Comparison of ENCODE assay signal across 25 cellular contexts in the genomic region with DNA sequence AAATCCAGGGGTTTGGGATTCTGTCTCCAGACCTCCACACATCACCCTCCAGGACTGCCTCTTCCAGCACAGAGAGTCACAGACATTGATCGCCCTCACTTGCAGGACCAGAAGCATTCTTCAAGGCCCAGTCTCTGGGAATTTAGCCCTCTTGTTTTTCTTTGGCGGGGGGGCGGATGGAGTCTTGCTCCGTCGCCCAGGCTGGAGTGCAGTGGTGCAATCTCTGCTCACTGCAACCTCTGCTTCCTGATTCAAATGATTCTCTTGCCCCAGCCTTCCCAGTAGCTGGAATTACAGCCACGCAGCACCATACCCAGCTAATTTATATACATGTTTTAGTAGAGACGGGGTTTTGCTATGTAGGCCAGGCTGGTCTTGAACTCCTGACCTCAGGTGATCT. TPM values are rescaled to one million over a fixed set of nuclear protein-coding genes. Genes with fewer than 3 reads are reported as not detected.
DNase-seq lines count a peak whose midpoint lies in the region; ATAC-seq and TF ChIP-seq lines count a peak whose summit lies in the region.
"Had no signal": no experiment of that assay in that cellular context is flagged by ENCODE, and none has a peak within 500 bp of the region (broad histone marks: within the 10 kb centered on the region; RNA-seq: fewer than 3 reads in every experiment).

No MANE protein-coding gene starts in this region.

- no peak overlapping the region for H3K27ac ChIP-seq in CD4-positive, CD25-positive, alpha-beta regulatory T cell (ENCODE audit: insufficient read depth, low read length, poor library complexity, severe bottlenecking)
- H3K27ac ChIP-seq in SU-DHL-6 (ENCODE audit: low read depth, low read length) = peak overlapping the region; percentile 98
- H3K27ac ChIP-seq: 22Rv1, HL-60, RWPE1 had no signal

- CTCF ChIA-PET in GM10248 (lab: Yijun Ruan, JAX) = no interaction called here

- peak overlapping the region; percentile 41 for H3K27ac Mint-ChIP-seq in T-helper 2 cell treated with Interferon-gamma antibody and Interleukin-4, amounts not matched to agents 5 μg/mL and 100 μg/mL, for 36 hours
- H3K27ac Mint-ChIP-seq in CD4-positive, CD25-positive, alpha-beta regulatory T cell = peak overlapping the region in 2 of 3 donors; percentile 45 to 55
- peak overlapping the region; percentile 63 for H3K27ac Mint-ChIP-seq in stimulated activated memory B cell treated with anti-CD40 and anti-IgM and Interleukin-4, amounts not matched to agents 10 μg/mL and 1 μg/mL and 100 μg/mL, for 72 hours

- H3K9me3 Mint-ChIP-seq in T-helper 2 cell treated with Interferon-gamma antibody and Interleukin-4, amounts not matched to agents 5 μg/mL and 100 μg/mL, for 36 hours = no peaks in the 10 kb centered on the region
- H3K9me3 Mint-ChIP-seq in CD4-positive, CD25-positive, alpha-beta regulatory T cell = no peaks in the 10 kb centered on the region
- H3K9me3 Mint-ChIP-seq in stimulated activated memory B cell treated with anti-CD40 and anti-IgM and Interleukin-4, amounts not matched to agents 10 μg/mL and 1 μg/mL and 100 μg/mL, for 72 hours = no peaks in the 10 kb centered on the region
- H3K9me3 Mint-ChIP-seq: CD4-positive, alpha-beta T cell had no signal

- H3K27me3 ChIP-seq in CD4-positive, CD25-positive, alpha-beta regulatory T cell (ENCODE audit: control insufficient read depth, insufficient read depth, low read length) = no peaks in the 10 kb centered on the region
- no peaks in the 10 kb centered on the region for H3K27me3 ChIP-seq in SU-DHL-6 (ENCODE audit: low read length)
- H3K27me3 ChIP-seq: BE2C had no signal

- H2AFZ ChIP-seq in SU-DHL-6 (ENCODE audit: low read depth, low read length, severe bottlenecking) = no peak overlapping the region

- H3F3A ChIP-seq in SU-DHL-6 (ENCODE audit: insufficient read depth) = peaks cover 68% of the 10 kb centered on the region

- H3K27me3 Mint-ChIP-seq in T-helper 2 cell treated with Interferon-gamma antibody and Interleukin-4, amounts not matched to agents 5 μg/mL and 100 μg/mL, for 36 hours (ENCODE audit: low read depth) = no peaks in the 10 kb centered on the region
- H3K27me3 Mint-ChIP-seq in CD4-positive, CD25-positive, alpha-beta regulatory T cell = no peaks in the 10 kb centered on the region
- H3K27me3 Mint-ChIP-seq in stimulated activated memory B cell treated with anti-CD40 and anti-IgM and Interleukin-4, amounts not matched to agents 10 μg/mL and 1 μg/mL and 100 μg/mL, for 72 hours = no peaks in the 10 kb centered on the region
- H3K27me3 Mint-ChIP-seq: CD4-positive, alpha-beta T cell had no signal

- H3K36me3 ChIP-seq in CD4-positive, CD25-positive, alpha-beta regulatory T cell (ENCODE audit: control insufficient read depth, insufficient read depth, low read length) = no peaks in the 10 kb centered on the region
- H3K36me3 ChIP-seq in SU-DHL-6 (ENCODE audit: low read length) = no peaks in the 10 kb centered on the region
- H3K36me3 ChIP-seq: BE2C had no signal

- no peak overlapping the region for H3K4me3 Mint-ChIP-seq in T-helper 2 cell treated with Interferon-gamma antibody and Interleukin-4, amounts not matched to agents 5 μg/mL and 100 μg/mL, for 36 hours
- H3K4me3 Mint-ChIP-seq in CD4-positive, CD25-positive, alpha-beta regulatory T cell = no peak overlapping the region
- no peak overlapping the region for H3K4me3 Mint-ChIP-seq in stimulated activated memory B cell treated with anti-CD40 and anti-IgM and Interleukin-4, amounts not matched to agents 10 μg/mL and 1 μg/mL and 100 μg/mL, for 72 hours
- H3K4me3 Mint-ChIP-seq: CD4-positive, alpha-beta T cell had no signal

- no peak for DNase-seq in T-helper 2 cell treated with Interferon-gamma antibody and Interleukin-4, amounts not matched to agents 5 μg/mL and 100 μg/mL, for 36 hours (ENCODE audit: low spot score)
- DNase-seq in T-helper 2 cell = no peak
- DNase-seq in CD4-positive, CD25-positive, alpha-beta regulatory T cell = no peak
- DNase-seq in inferior parietal cortex (ENCODE audit: extremely low spot score) = no peak
- DNase-seq in SK-N-DZ (ENCODE audit: low spot score) = no peak
- no peak for DNase-seq in GM10248 (ENCODE audit: extremely low spot score)
- DNase-seq: BE2C; CD4-positive, alpha-beta T cell; DMS53; NCI-H1048; NCI-H1417; NCI-H1694; NCI-H2029 treated with DMSO at 0.1 percent for 48 hours; NCI-H2227 treated with DMSO at 0.1 percent for 48 hours; NCI-H526 treated with DMSO at 0.1 percent for 48 hours; SHP77 had no signal

- H3K36me3 Mint-ChIP-seq in T-helper 2 cell treated with Interferon-gamma antibody and Interleukin-4, amounts not matched to agents 5 μg/mL and 100 μg/mL, for 36 hours (ENCODE audit: low read depth) = peaks cover 4% of the 10 kb centered on the region
- H3K36me3 Mint-ChIP-seq in CD4-positive, CD25-positive, alpha-beta regulatory T cell = no peaks in the 10 kb centered on the region
- no peaks in the 10 kb centered on the region for H3K36me3 Mint-ChIP-seq in stimulated activated memory B cell treated with anti-CD40 and anti-IgM and Interleukin-4, amounts not matched to agents 10 μg/mL and 1 μg/mL and 100 μg/mL, for 72 hours

- POLR2A ChIA-PET in GM10248 (lab: Yijun Ruan, JAX) = no interaction called here

- H3K9me2 ChIP-seq in SU-DHL-6 (replicated peaks; ENCODE audit: insufficient read depth, low read length) = no peaks in the 10 kb centered on the region

- H3K4me1 Mint-ChIP-seq in T-helper 2 cell treated with Interferon-gamma antibody and Interleukin-4, amounts not matched to agents 5 μg/mL and 100 μg/mL, for 36 hours (ENCODE audit: low read depth) = peaks cover 41% of the 10 kb centered on the region
- peaks cover 0 to 23% (median 5%) of the 10 kb centered on the region in 4 donors for H3K4me1 Mint-ChIP-seq in CD4-positive, CD25-positive, alpha-beta regulatory T cell
- H3K4me1 Mint-ChIP-seq in stimulated activated memory B cell treated with anti-CD40 and anti-IgM and Interleukin-4, amounts not matched to agents 10 μg/mL and 1 μg/mL and 100 μg/mL, for 72 hours = peaks cover 39% of the 10 kb centered on the region

- H3K9ac ChIP-seq in SU-DHL-6 (ENCODE audit: low read length) = peak overlapping the region; percentile 6; the same call in 1 of the 2 replicates

- H4K20me1 ChIP-seq in SU-DHL-6 (ENCODE audit: low read depth, low read length) = no peaks in the 10 kb centered on the region

- no peak for ATAC-seq in CD4-positive, CD25-positive, alpha-beta regulatory T cell (ENCODE audit: low read depth in 2 of 2)
- ATAC-seq in stimulated activated memory B cell treated with anti-CD40 and anti-IgM and Interleukin-4, amounts not matched to agents 10 μg/mL and 1 μg/mL and 100 μg/mL, for 72 hours = no peak
- ATAC-seq: GM12878, Panc1 had no signal

- H3K4me2 ChIP-seq in SU-DHL-6 (ENCODE audit: low read depth, low read length, poor library complexity, severe bottlenecking) = no peak overlapping the region

- no peaks in the 10 kb centered on the region for H3K79me2 ChIP-seq in SU-DHL-6 (ENCODE audit: insufficient read depth, low read length)

- TF ChIP-seq CTCF in SU-DHL-6 (IDR thresholded peaks at IDR 0.05; ENCODE audit: insufficient read depth, low read length, poor library complexity, severe bottlenecking) (no peak), GM10248 (IDR thresholded peaks at IDR 0.05; ENCODE audit: control extremely low read depth, extremely low read depth, low read depth, missing control alignments) (no peak)

- H3K4me1 ChIP-seq in CD4-positive, CD25-positive, alpha-beta regulatory T cell (ENCODE audit: control insufficient read depth, insufficient read depth, low read length, poor library complexity, severe bottlenecking) = peaks cover 5% of the 10 kb centered on the region

- H3K9me3 ChIP-seq in CD4-positive, CD25-positive, alpha-beta regulatory T cell (ENCODE audit: control insufficient read depth in 2 of 2, low read length in 2 of 2) = no peaks in the 10 kb centered on the region
- H3K9me3 ChIP-seq in SU-DHL-6 (ENCODE audit: insufficient read depth, low read length) = no peaks in the 10 kb centered on the region
- H3K9me3 ChIP-seq: BE2C had no signal

- H3K4me3 ChIP-seq in CD4-positive, CD25-positive, alpha-beta regulatory T cell (ENCODE audit: low read depth, low read length) = no peak overlapping the region
- no peak overlapping the region for H3K4me3 ChIP-seq in SU-DHL-6 (ENCODE audit: insufficient read depth, low read length, poor library complexity, severe bottlenecking)
- H3K4me3 ChIP-seq: GM12878 had no signal

RNA-seq across cellular contexts. Expression of gene ITGAL, which starts 8.5 kb away (rescaled TPM):
- 393 TPM for total RNA-seq in CD4-positive, CD25-positive, alpha-beta regulatory T cell
- polyA plus RNA-seq in CD4-positive, CD25-positive, alpha-beta regulatory T cell = 100 to 1,000 TPM; 106 to 155 (median 116) TPM
- polyA plus RNA-seq in SK-N-DZ (2014; cell fraction: cytosol; rRNA removed) = not detected in 2 replicates
- 0.14 TPM in 1 of 2 replicates, not detected in the other for polyA plus RNA-seq in SK-N-DZ (2014; cell fraction: nucleus; rRNA removed)
- total RNA-seq: NCI-H460, SK-MEL-5 had no signal

RNA-seq across cellular contexts. Expression of gene SEPHS2, which starts 18.4 kb away (rescaled TPM):
- 26.0 TPM for total RNA-seq in CD4-positive, CD25-positive, alpha-beta regulatory T cell
- 10 to 100 TPM; 76.4 to 89.8 (median 81.5) TPM for polyA plus RNA-seq in CD4-positive, CD25-positive, alpha-beta regulatory T cell
- 4.0 and 5.0 TPM in 2 replicates for polyA plus RNA-seq in SK-N-DZ (2014; cell fraction: cytosol; rRNA removed)
- polyA plus RNA-seq in SK-N-DZ (2014; cell fraction: nucleus; rRNA removed) = 1.1 and 8.8 TPM in 2 replicates

RNA-seq across cellular contexts. Expression of gene DCTPP1, which starts 34.2 kb away (rescaled TPM):
- 20.1 TPM for total RNA-seq in CD4-positive, CD25-positive, alpha-beta regulatory T cell
- polyA plus RNA-seq in CD4-positive, CD25-positive, alpha-beta regulatory T cell = 100 to 1,000 TPM in 3 of 4 donors, 10 to 100 TPM in 1; 93.5 to 110 (median 103) TPM
- 128 and 179 TPM in 2 replicates for polyA plus RNA-seq in SK-N-DZ (2014; cell fraction: cytosol; rRNA removed)
- polyA plus RNA-seq in SK-N-DZ (2014; cell fraction: nucleus; rRNA removed) = 78.1 and 78.2 TPM in 2 replicates

RNA-seq across cellular contexts. Expression of gene ZNF771, which starts 56.7 kb away (rescaled TPM):
- total RNA-seq in CD4-positive, CD25-positive, alpha-beta regulatory T cell = 2.3 TPM
- 1 to 10 TPM; 1.7 to 3.8 (median 3.3) TPM for polyA plus RNA-seq in CD4-positive, CD25-positive, alpha-beta regulatory T cell
- polyA plus RNA-seq in SK-N-DZ (2014; cell fraction: cytosol; rRNA removed) = 27.7 and 40.1 TPM in 2 replicates
- 21.8 and 34.0 TPM in 2 replicates for polyA plus RNA-seq in SK-N-DZ (2014; cell fraction: nucleus; rRNA removed)
